ENCODE assay signal across 15 cellular contexts in genomic region chr9:32940740-32941139, GRCh38.
A peak's percentile ranks its signal among the peaks of the same experiment; 100 is the strongest.
DNase-seq lines count a peak whose midpoint lies in the region; ATAC-seq and TF ChIP-seq lines count a peak whose summit lies in the region.
"Had no signal": no experiment of that assay in that cellular context is flagged by ENCODE, and none has a peak within 500 bp of the region (broad histone marks: within the 10 kb centered on the region; RNA-seq: fewer than 3 reads in every experiment).

No MANE protein-coding gene starts in this region.

- no peak overlapping the region for H3K4me2 ChIP-seq in mammary epithelial cell (ENCODE audit: insufficient read depth, low read depth, low read length)
- H3K4me2 ChIP-seq: BLaER1 treated with 17β-estradiol and CSF1 and Interleukin-3, amounts not matched to agents 10 nM and 100 nM had no signal

- DNase-seq in mammary epithelial cell (peak; percentile 26), breast epithelium (ENCODE audit: low spot score in 2 of 2) (no peak), OCI-M1 (lab: John Stamatoyannopoulos, UW) (peak; percentile 93), fibroblast of mammary gland (ENCODE audit: low read depth) (peak; percentile 15), GM19240 (ENCODE audit: insufficient read length, low spot score) (no peak), cardiac septum (ENCODE audit: low spot score) (no peak)
- DNase-seq in stimulated activated CD4-positive, alpha-beta T cell treated with anti-CD3 and anti-CD28 coated beads, Interleukin-15, amount 100 ng/mL, for 24 hours = no peak
- DNase-seq: 8988T; CD4-positive, CD25-positive, alpha-beta regulatory T cell; DMS153; DMS79 treated with DMSO at 0.1 percent for 48 hours; GF-D8 had no signal

- no peak for ATAC-seq in HG03378 (IDR thresholded peaks at IDR 0.05; ENCODE audit: unreplicated experiment)
- ATAC-seq: HCT116 had no signal

- no peak for TF ChIP-seq CTCF in mammary epithelial cell (conservative IDR thresholded peaks at IDR 0.05 in 1 of 2, IDR thresholded peaks at IDR 0.05 in 1 of 2; ENCODE audit: extremely low read depth in 1 of 2, insufficient read depth in 1 of 2, low read depth in 1 of 2, low read length in 2 of 2)
- TF ChIP-seq CTCF in breast epithelium (IDR thresholded peaks at IDR 0.05) = no peak
- TF ChIP-seq CTCF in fibroblast of mammary gland (conservative IDR thresholded peaks at IDR 0.05; ENCODE audit: control insufficient read depth, insufficient read depth, low read depth, low read length) = no peak

- H3K9me3 ChIP-seq in mammary epithelial cell (replicated peaks; ENCODE audit: insufficient read depth, low read length) = peaks cover 3% of the 10 kb centered on the region
- no peaks in the 10 kb centered on the region for H3K9me3 ChIP-seq in breast epithelium

- BruUV-seq in mammary epithelial cell (replicated peaks; lab: Mats Ljungman, UMichigan) = no TSS peak

- no peak for TF ChIP-seq POLR2A in breast epithelium (IDR thresholded peaks at IDR 0.05)

- in situ Hi-C loops in mammary epithelial cell (cut with MboI; ENCODE audit: low sequenced_read_pairs in 2 of 2) = no loop called here

- H3K27me3 ChIP-seq in mammary epithelial cell (ENCODE audit: insufficient read depth, low read length) (no peaks in the 10 kb centered on the region), breast epithelium (no peaks in the 10 kb centered on the region)
- H3K27me3 ChIP-seq: BLaER1 treated with 17β-estradiol and CSF1 and Interleukin-3, amounts not matched to agents 10 nM and 100 nM had no signal

- 22% methylated on average over 1 of the region's 1 CpG for WGBS in mammary epithelial cell (ENCODE audit: low coverage, missing lambda C conversion rate)

- intact Hi-C loops in mammary epithelial cell (cut with micrococcal nuclease) (no loop called here), breast epithelium (cut with DNase I; ENCODE audit: low total_unique reads) (no loop called here), cardiac septum (cut with DNase I) (no loop called here)

- CTCF ChIA-PET in mammary epithelial cell (lab: Charles Lee; ENCODE audit: low non-redundant PET) = no interaction called here

- H3K36me3 ChIP-seq in mammary epithelial cell (ENCODE audit: insufficient read depth, low read length) = no peaks in the 10 kb centered on the region
- H3K36me3 ChIP-seq in breast epithelium = no peaks in the 10 kb centered on the region
- H3K36me3 ChIP-seq: BLaER1 treated with 17β-estradiol and CSF1 and Interleukin-3, amounts not matched to agents 10 nM and 100 nM had no signal

- no peak overlapping the region for H2AFZ ChIP-seq in mammary epithelial cell (ENCODE audit: low read depth, low read length)

- H3K4me1 ChIP-seq in mammary epithelial cell (ENCODE audit: insufficient read depth, low read length) (peaks cover 3% of the 10 kb centered on the region), breast epithelium (no peaks in the 10 kb centered on the region)
- H3K4me1 ChIP-seq: BLaER1 treated with 17β-estradiol and CSF1 and Interleukin-3, amounts not matched to agents 10 nM and 100 nM had no signal

- no peaks in the 10 kb centered on the region for H4K20me1 ChIP-seq in mammary epithelial cell (ENCODE audit: insufficient read depth, low read length)
- H4K20me1 ChIP-seq: BLaER1 treated with 17β-estradiol and CSF1 and Interleukin-3, amounts not matched to agents 10 nM and 100 nM had no signal

- H3K4me3 ChIP-seq in mammary epithelial cell (replicated peaks in 1 of 3; ENCODE audit: insufficient read depth in 1 of 3, low read depth in 2 of 3, low read length in 3 of 3) (no peak overlapping the region), breast epithelium (no peak overlapping the region), fibroblast of mammary gland (ENCODE audit: control insufficient read depth, low read depth, low read length) (no peak overlapping the region)
- H3K4me3 ChIP-seq: BLaER1 treated with 17β-estradiol and CSF1 and Interleukin-3, amounts not matched to agents 10 nM and 100 nM had no signal

- no peak overlapping the region for H3K9ac ChIP-seq in mammary epithelial cell (ENCODE audit: insufficient read depth, low read length)
- H3K9ac ChIP-seq: BLaER1 treated with 17β-estradiol and CSF1 and Interleukin-3, amounts not matched to agents 10 nM and 100 nM had no signal

- H3K27ac ChIP-seq in mammary epithelial cell (ENCODE audit: insufficient read depth, low read depth, low read length) = no peak overlapping the region
- no peak overlapping the region for H3K27ac ChIP-seq in breast epithelium
- H3K27ac ChIP-seq: BLaER1 treated with 17β-estradiol and CSF1 and Interleukin-3, amounts not matched to agents 10 nM and 100 nM had no signal

- no peaks in the 10 kb centered on the region for H3K79me2 ChIP-seq in mammary epithelial cell (ENCODE audit: insufficient read depth, low read length)

- dilution Hi-C loops in mammary epithelial cell (cut with HindIII; ENCODE audit: low sequenced_read_pairs) = no loop called here

Comparison
In these comparisons a context has a peak if more than half of its experiments do, and no peak if none do; other contexts are left out.
1. DNase-seq: peak in mammary epithelial cell (single experiment), OCI-M1 (single experiment) and fibroblast of mammary gland (single experiment); none in breast epithelium (0 of 2), GM19240 (single experiment), stimulated activated CD4-positive, alpha-beta T cell treated with anti-CD3 and anti-CD28 coated beads, Interleukin-15, amount 100 ng/mL, for 24 hours (single experiment) and cardiac septum (single experiment).